In genomic region chr2:111015256-111015655, GRCh38 we compare ENCODE assay signal across 19 cellular contexts.
"Had no signal": no experiment of that assay in that cellular context is flagged by ENCODE, and none has a peak within 500 bp of the region (broad histone marks: within the 10 kb centered on the region; RNA-seq: fewer than 3 reads in every experiment).

No MANE protein-coding gene starts in this region.

- H3K36me3 ChIP-seq: ascending aorta, gastroesophageal sphincter, ovary, right lobe of liver, upper lobe of left lung, vagina, WERI-Rb-1 had no signal

- H3K9me3 ChIP-seq: ascending aorta, ovary, right lobe of liver, upper lobe of left lung, vagina had no signal

- ATAC-seq: gastroesophageal sphincter; left cardiac atrium; naive thymus-derived CD4-positive, alpha-beta T cell; right lobe of liver had no signal

- H3K4me1 ChIP-seq: ascending aorta, gastroesophageal sphincter, right lobe of liver, upper lobe of left lung, vagina had no signal

- DNase-seq: activated CD4-positive, alpha-beta T cell treated with anti-CD3 and anti-CD28 coated beads for 1 hour; activated CD4-positive, alpha-beta T cell treated with anti-CD3 and anti-CD28 coated beads, Interleukin-2, amount 50 U/mL, for 1 hour; activated CD8-positive, alpha-beta memory T cell treated with anti-CD3 and anti-CD28 coated beads for 24 hours; activated T-cell treated with anti-CD3 and anti-CD28 coated beads, Interleukin-2, amount 50 U/mL, for 24 hours; caudate nucleus; left cardiac atrium; mammary epithelial cell; naive thymus-derived CD4-positive, alpha-beta T cell; ovary; right lobe of liver; stimulated activated CD4-positive, alpha-beta T cell treated with anti-CD3 and anti-CD28 coated beads, Interleukin-2, amount 100 ng/mL, for 48 hours; substantia nigra; T-helper 9 cell; upper lobe of left lung; WERI-Rb-1 had no signal

- H3K4me3 ChIP-seq: ascending aorta, gastroesophageal sphincter, hepatocyte, ovary, right lobe of liver, upper lobe of left lung, vagina had no signal
